11 cellular contexts compared by ENCODE assay signal in genomic region chr1:36087233-36088123, GRCh38. TPM values are rescaled to one million over a fixed set of nuclear protein-coding genes. Genes with fewer than 3 reads are reported as not detected.
DNase-seq lines count a peak whose midpoint lies in the region; ATAC-seq, FAIRE-seq and TF ChIP-seq lines count a peak whose summit lies in the region.
"Had no signal": no experiment of that assay in that cellular context is flagged by ENCODE, and none has a peak within 500 bp of the region (broad histone marks: within the 10 kb centered on the region; RNA-seq: fewer than 3 reads in every experiment).

No MANE protein-coding gene starts in this region.

- H3K4me1 ChIP-seq in IMR-90 (ENCODE audit: control insufficient read depth, insufficient read depth, low read length) (peaks cover 2% of the 10 kb centered on the region; the same call in 1 of the 2 replicates), astrocyte (ENCODE audit: insufficient read depth, low read length) (peaks cover 20% of the 10 kb centered on the region)

- H3K4me3 ChIP-seq in IMR-90 (ENCODE audit: insufficient read depth, low read depth, low read length) (no peak overlapping the region), astrocyte (ENCODE audit: insufficient read depth, low read depth, low read length) (no peak overlapping the region)

- H3K27ac ChIP-seq in IMR-90 (ENCODE audit: insufficient read depth, low read length) (no peak overlapping the region), astrocyte (ENCODE audit: low read depth, low read length) (no peak overlapping the region)

- H3K9me3 Mint-ChIP-seq in astrocyte (ENCODE audit: unreplicated experiment) = no peaks in the 10 kb centered on the region
- H3K9me3 Mint-ChIP-seq in natural killer cell treated with Interleukin-12 subunit alpha and Interleukin-12 subunit beta and Interleukin-15 and Interleukin-18, amount 100 ng/mL, for 72 hours = no peaks in the 10 kb centered on the region

- H3K18ac ChIP-seq in IMR-90 (ENCODE audit: low read depth, low read length) = no peak overlapping the region

- WGBS in IMR-90 (ENCODE audit: extremely low coverage in 2 of 2, insufficient read length in 1 of 2), 2 experiments = 86% methylated on average over 19 of the region's 31 CpGs; no CpG with 5 or more reads in 1 of the 2 experiments

- no peaks in the 10 kb centered on the region for H3K27me3 Mint-ChIP-seq in astrocyte (ENCODE audit: low read depth, unreplicated experiment)
- peaks cover under 1 to 2% of the 10 kb centered on the region in 2 donors for H3K27me3 Mint-ChIP-seq in natural killer cell treated with Interleukin-12 subunit alpha and Interleukin-12 subunit beta and Interleukin-15 and Interleukin-18, amount 100 ng/mL, for 72 hours

- no peak overlapping the region for H3K14ac ChIP-seq in IMR-90 (replicated peaks; ENCODE audit: low read depth, low read length)

- peak overlapping the region; percentile 99 for H4K5ac ChIP-seq in IMR-90 (ENCODE audit: low read depth, low read length)

- H3K79me2 ChIP-seq in astrocyte (ENCODE audit: insufficient read depth, low read length) = peaks cover 34% of the 10 kb centered on the region

- H4K8ac ChIP-seq in IMR-90 (ENCODE audit: low read depth in 2 of 2, low read length in 2 of 2) = peak overlapping the region; percentile 97 to 99

- H2BK20ac ChIP-seq in IMR-90 (ENCODE audit: low read depth, low read length) = no peak overlapping the region

- TF ChIP-seq RAD21 in IMR-90 (IDR thresholded peaks at IDR 0.05; ENCODE audit: low read length) = no peak

- 0 out of 2 replicates have a peak overlapping the region, but pooled peaks have one; percentile 16 for H2AK5ac ChIP-seq in IMR-90 (ENCODE audit: low read depth, low read length)

- ATAC-seq in IMR-90 (ENCODE audit: low read depth) (no peak), HG03571 (IDR thresholded peaks at IDR 0.05; ENCODE audit: unreplicated experiment) (no peak)
- ATAC-seq in natural killer cell treated with Interleukin-12 subunit alpha and Interleukin-12 subunit beta and Interleukin-15 and Interleukin-18, amount 100 ng/mL, for 72 hours = no peak

- peaks cover 10% of the 10 kb centered on the region for H3K36me3 Mint-ChIP-seq in astrocyte (ENCODE audit: low read depth, unreplicated experiment)
- peaks cover 9% of the 10 kb centered on the region for H3K36me3 Mint-ChIP-seq in natural killer cell treated with Interleukin-12 subunit alpha and Interleukin-12 subunit beta and Interleukin-15 and Interleukin-18, amount 100 ng/mL, for 72 hours

- no peak overlapping the region for H3K23ac ChIP-seq in IMR-90 (ENCODE audit: low read depth, low read length)

- H2AFZ ChIP-seq in IMR-90 (replicated peaks; ENCODE audit: low read length, poor library complexity) (peak overlapping the region; percentile 100), astrocyte (ENCODE audit: low read depth, low read length) (peak overlapping the region; percentile 97)

- H3K27ac Mint-ChIP-seq in astrocyte (ENCODE audit: unreplicated experiment) = no peak overlapping the region
- peak overlapping the region; percentile 20 to 30 for H3K27ac Mint-ChIP-seq in natural killer cell treated with Interleukin-12 subunit alpha and Interleukin-12 subunit beta and Interleukin-15 and Interleukin-18, amount 100 ng/mL, for 72 hours

- no peak overlapping the region for H2BK5ac ChIP-seq in IMR-90 (ENCODE audit: low read depth, low read length, poor library complexity, severe bottlenecking)

- peak overlapping the region; percentile 64 for H3K4me3 Mint-ChIP-seq in astrocyte (ENCODE audit: unreplicated experiment)
- H3K4me3 Mint-ChIP-seq in natural killer cell treated with Interleukin-12 subunit alpha and Interleukin-12 subunit beta and Interleukin-15 and Interleukin-18, amount 100 ng/mL, for 72 hours = peak overlapping the region; percentile 45

- peak overlapping the region; percentile 87 for H2AK9ac ChIP-seq in IMR-90 (replicated peaks; ENCODE audit: low read depth, low read length, poor library complexity)

- H4K91ac ChIP-seq in IMR-90 (ENCODE audit: insufficient read depth, low read depth, low read length) = no peak overlapping the region; the same call in 1 of the 2 replicates

- no peaks in the 10 kb centered on the region for H3K9me3 ChIP-seq in IMR-90 (ENCODE audit: control insufficient read depth, insufficient read depth, low read length)
- H3K9me3 ChIP-seq in astrocyte (ENCODE audit: insufficient read depth, low read depth, low read length) = no peaks in the 10 kb centered on the region

- BruUV-seq in IMR-90 (replicated peaks; lab: Mats Ljungman, UMichigan) = no TSS peak

- peaks cover 10% of the 10 kb centered on the region for H3K4me1 Mint-ChIP-seq in astrocyte (ENCODE audit: low read depth, unreplicated experiment)
- H3K4me1 Mint-ChIP-seq in natural killer cell treated with Interleukin-12 subunit alpha and Interleukin-12 subunit beta and Interleukin-15 and Interleukin-18, amount 100 ng/mL, for 72 hours (ENCODE audit: low read depth in 2 of 2) = peaks cover 12 to 16% of the 10 kb centered on the region in 2 donors

- H3K9ac ChIP-seq in IMR-90 (ENCODE audit: low read depth, low read length) = no peak overlapping the region
- no peak overlapping the region for H3K9ac ChIP-seq in astrocyte (ENCODE audit: low read length)

- H4K20me1 ChIP-seq in IMR-90 (ENCODE audit: insufficient read depth, low read length) = peaks cover 7% of the 10 kb centered on the region; the same call in 1 of the 2 replicates
- peaks cover 16% of the 10 kb centered on the region for H4K20me1 ChIP-seq in astrocyte (ENCODE audit: insufficient read depth, low read length)

- H3K27me3 ChIP-seq in IMR-90 (ENCODE audit: control insufficient read depth, insufficient read depth, low read length) (no peaks in the 10 kb centered on the region), astrocyte (ENCODE audit: insufficient read depth, low read length) (no peaks in the 10 kb centered on the region)

- H3K36me3 ChIP-seq in IMR-90 (ENCODE audit: control insufficient read depth, insufficient read depth, low read length) = peaks cover 10% of the 10 kb centered on the region
- peaks cover 13% of the 10 kb centered on the region for H3K36me3 ChIP-seq in astrocyte (ENCODE audit: insufficient read depth, low read length)

- TF ChIP-seq CTCF in IMR-90 (conservative IDR thresholded peaks at IDR 0.05; ENCODE audit: low read depth, low read length) (no peak), astrocyte (IDR thresholded peaks at IDR 0.05; ENCODE audit: insufficient read depth, low read depth, low read length) (no peak)

- H2BK120ac ChIP-seq in IMR-90 (ENCODE audit: low read depth, low read length) = no peak overlapping the region

- H3K9me1 ChIP-seq in IMR-90 (ENCODE audit: insufficient read depth, low read length) = peaks cover 8% of the 10 kb centered on the region; the same call in 1 of the 2 replicates

- peaks cover 29 to 37% of the 10 kb centered on the region in 2 experiments for H3K79me1 ChIP-seq in IMR-90 (ENCODE audit: low read depth in 1 of 2, low read length in 2 of 2)

- H2BK15ac ChIP-seq in IMR-90 (ENCODE audit: low read depth, low read length) = no peak overlapping the region

- no peak overlapping the region for H3K56ac ChIP-seq in IMR-90 (ENCODE audit: extremely low read depth, insufficient read depth, low read length)

- intact Hi-C loops in IMR-90 (cut with micrococcal nuclease) = loop anchor here (1.0 to 10.0 kb wide), 2 partner anchors 153 to 204 kb away; partner anchors contain the start of genes AGO1 and AGO3

- no peak overlapping the region; the same call in 1 of the 2 replicates for H3K4ac ChIP-seq in IMR-90 (ENCODE audit: low read depth, low read length)

- DNase-seq in COLO668 (lab: John Stamatoyannopoulos, UW; ENCODE audit: unreplicated experiment) (peak; percentile 27), IMR-90 (no peak), astrocyte (ENCODE audit: low read depth) (no peak), HTR-8/SVneo (ENCODE audit: insufficient read length, low spot score) (no peak), GOT3 (lab: John Stamatoyannopoulos, UW) (no peak)
- DNase-seq in natural killer cell treated with Interleukin-12 subunit alpha and Interleukin-12 subunit beta and Interleukin-15 and Interleukin-18, amount 100 ng/mL, for 72 hours (ENCODE audit: low spot score) = no peak
- no peak for DNase-seq in activated CD4-positive, CD25-positive, alpha-beta regulatory T cell (lab: John Stamatoyannopoulos, UW)
- DNase-seq: NCI-H2081; stimulated activated CD4-positive, alpha-beta T cell treated with anti-CD3 and anti-CD28 coated beads, Interleukin-12 subunit alpha, Interleukin-12 subunit beta, amount 100 ng/mL, for 4 hours had no signal

- POLR2A ChIA-PET in IMR-90 (lab: Charles Lee; ENCODE audit: unreplicated experiment) = no interaction called here

- dilution Hi-C loops in IMR-90 (cut with HindIII; ENCODE audit: low sequenced_read_pairs, unreplicated experiment) = no loop called here

- CTCF ChIA-PET in IMR-90 (lab: Yijun Ruan, JAX) = no interaction called here

- FAIRE-seq in astrocyte (lab: Jason Lieb, UNC) (no peak), HTR-8/SVneo (lab: Jason Lieb, UNC) (no peak)

- H3K4me2 ChIP-seq in IMR-90 (ENCODE audit: low read depth, low read length) = no peak overlapping the region
- H3K4me2 ChIP-seq in astrocyte (ENCODE audit: low read length) = no peak overlapping the region

- TF ChIP-seq POLR2A in IMR-90 (IDR thresholded peaks at IDR 0.05; ENCODE audit: low read depth, low read length) = no peak

- in situ Hi-C loops in IMR-90 (cut with MboI; ENCODE audit: low sequenced_read_pairs) = no loop called here

TF ChIP-seq in IMR-90, 13 proteins besides CTCF, POLR2A, EP300 and RAD21 (continues in another document):
- TF ChIP-seq CHD1 (IDR thresholded peaks at IDR 0.05; ENCODE audit: low read depth, low read length) = no peak

RNA-seq across cellular contexts. Expression of gene ADPRS, which starts 1.2 kb away (rescaled TPM):
- total RNA-seq in IMR-90 (2012; rRNA removed) = 27.2 and 31.0 TPM in 2 replicates
- 37.1 and 37.2 TPM in 2 replicates for polyA plus RNA-seq in IMR-90 (2012; rRNA removed)
- polyA plus RNA-seq in IMR-90 (2012; cell fraction: cytosol; rRNA removed) = 47.8 and 52.4 TPM in 2 replicates
- 22.4 and 39.5 TPM in 2 replicates for polyA plus RNA-seq in IMR-90 (2012; cell fraction: nucleus; rRNA removed; ENCODE audit: low replicate concordance)
- 28.7 and 32.2 TPM in 2 replicates for total RNA-seq in astrocyte
- total RNA-seq in natural killer cell treated with Interleukin-12 subunit alpha and Interleukin-12 subunit beta and Interleukin-15 and Interleukin-18, amount 100 ng/mL, for 72 hours = 10 to 100 TPM; 43.5 to 47.9 TPM

RNA-seq across cellular contexts. Expression of gene TEKT2, which starts 3.6 kb away (rescaled TPM):
- total RNA-seq in IMR-90 (2012; rRNA removed) (0.18 TPM in 1 of 2 replicates, not detected in the other), astrocyte (0.38 and 0.39 TPM in 2 replicates)
- 0.14 TPM in 1 of 2 replicates, not detected in the other for polyA plus RNA-seq in IMR-90 (2012; rRNA removed)
- 0.05 TPM in 1 of 2 replicates, not detected in the other for polyA plus RNA-seq in IMR-90 (2012; cell fraction: cytosol; rRNA removed)
- polyA plus RNA-seq in IMR-90 (2012; cell fraction: nucleus; rRNA removed; ENCODE audit: low replicate concordance) = 0.44 and 0.58 TPM in 2 replicates
- not detected for total RNA-seq in natural killer cell treated with Interleukin-12 subunit alpha and Interleukin-12 subunit beta and Interleukin-15 and Interleukin-18, amount 100 ng/mL, for 72 hours
- total RNA-seq: Daoy had no signal

RNA-seq across cellular contexts. Expression of gene COL8A2, which starts 37.5 kb away (rescaled TPM):
- total RNA-seq in IMR-90 (2012; rRNA removed) = 0.54 and 0.56 TPM in 2 replicates
- polyA plus RNA-seq in IMR-90 (2012; rRNA removed) = 0.83 and 1.1 TPM in 2 replicates
- 0.82 and 1.6 TPM in 2 replicates for polyA plus RNA-seq in IMR-90 (2012; cell fraction: cytosol; rRNA removed)
- polyA plus RNA-seq in IMR-90 (2012; cell fraction: nucleus; rRNA removed; ENCODE audit: low replicate concordance) = 0.79 and 0.88 TPM in 2 replicates
- 3.4 and 10.8 TPM in 2 replicates for total RNA-seq in astrocyte
- total RNA-seq in natural killer cell treated with Interleukin-12 subunit alpha and Interleukin-12 subunit beta and Interleukin-15 and Interleukin-18, amount 100 ng/mL, for 72 hours = under 1 TPM in 1 of 2 donors, not detected in 1; 0.08 TPM
